8 cellular contexts compared by ENCODE assay signal in genomic region chr6:1624071-1624847, GRCh38. TPM values are rescaled to one million over a fixed set of nuclear protein-coding genes. Genes with fewer than 3 reads are reported as not detected.
A peak's percentile ranks its signal among the peaks of the same experiment; 100 is the strongest.
DNase-seq lines count a peak whose midpoint lies in the region; ATAC-seq, FAIRE-seq and TF ChIP-seq lines count a peak whose summit lies in the region.

No MANE protein-coding gene starts in this region.

- peak overlapping the region; percentile 54 for H3K4me3 ChIP-seq in SJSA1
- H3K4me3 ChIP-seq in foreskin fibroblast (ENCODE audit: low read depth in 1 of 2, low read length in 2 of 2): peak overlapping the region; percentile 66 to 73
- no peak overlapping the region for H3K4me3 ChIP-seq in trophoblast cell (ENCODE audit: low read depth, low read length)

- no peak overlapping the region for H2AK5ac ChIP-seq in trophoblast cell (ENCODE audit: low read length)

- no peak overlapping the region for H2BK12ac ChIP-seq in trophoblast cell (ENCODE audit: low read length)

- no peak overlapping the region for H4K12ac ChIP-seq in trophoblast cell (ENCODE audit: low read depth, low read length)

- no CpG with 5 or more reads among the region's 65 CpGs for WGBS in trophoblast cell (ENCODE audit: extremely low coverage, insufficient coverage, insufficient read length)

- no peaks in the 10 kb centered on the region for H3K79me2 ChIP-seq in trophoblast cell (ENCODE audit: control insufficient read depth, insufficient read depth, low read length, poor library complexity)

- H3K4me2 ChIP-seq in trophoblast cell (ENCODE audit: low read length): peak overlapping the region; percentile 47

- ATAC-seq in GM21526 (IDR thresholded peaks at IDR 0.05; ENCODE audit: low FRiP score, unreplicated experiment) (no peak), GM18858 (IDR thresholded peaks at IDR 0.05; ENCODE audit: unreplicated experiment) (no peak), HG03442 (IDR thresholded peaks at IDR 0.05; ENCODE audit: unreplicated experiment) (no peak)

- no peak overlapping the region for H4K8ac ChIP-seq in trophoblast cell (ENCODE audit: low read depth, low read length)

- H4K91ac ChIP-seq in trophoblast cell (ENCODE audit: low read depth, low read length): no peak overlapping the region

- H3K9me3 ChIP-seq in SJSA1 (replicated peaks) (no peaks in the 10 kb centered on the region), trophoblast cell (ENCODE audit: insufficient read depth, low read depth, low read length) (peaks cover 7% of the 10 kb centered on the region)

- no peak overlapping the region for H3K9ac ChIP-seq in trophoblast cell (ENCODE audit: low read length)

- H2BK5ac ChIP-seq in trophoblast cell (ENCODE audit: low read depth, low read length, poor library complexity): no peak overlapping the region

- H2BK120ac ChIP-seq in trophoblast cell (ENCODE audit: insufficient read depth, low read length, poor library complexity): no peak overlapping the region

- H3K27me3 ChIP-seq in SJSA1 (replicated peaks) (no peaks in the 10 kb centered on the region), trophoblast cell (ENCODE audit: insufficient read depth, low read length) (peaks cover 77% of the 10 kb centered on the region)

- FAIRE-seq in GM12891 (lab: Jason Lieb, UNC): peak; percentile 31

- no peak overlapping the region; the same call in 1 of the 2 replicates for H3K27ac ChIP-seq in SJSA1
- H3K27ac ChIP-seq in trophoblast cell (ENCODE audit: low read depth, low read length): no peak overlapping the region

- no peak overlapping the region for H3K4ac ChIP-seq in trophoblast cell (ENCODE audit: low read depth, low read length)

- peaks cover 56% of the 10 kb centered on the region for H3K4me1 ChIP-seq in SJSA1 (replicated peaks)
- peaks cover 17 to 23% of the 10 kb centered on the region in 2 experiments for H3K4me1 ChIP-seq in trophoblast cell (ENCODE audit: control insufficient read depth in 1 of 2, insufficient read depth in 2 of 2, low read length in 2 of 2)

- no peak overlapping the region for H3K14ac ChIP-seq in trophoblast cell (ENCODE audit: low read length)

- H3K18ac ChIP-seq in trophoblast cell (ENCODE audit: low read length): no peak overlapping the region

- no peak for DNase-seq in GM12891 (ENCODE audit: insufficient read length, low spot score)
- no peak for DNase-seq in SJSA1 (ENCODE audit: low read depth in 1 of 2, low spot score in 2 of 2)
- no peak for DNase-seq in foreskin fibroblast
- DNase-seq in trophoblast cell: no peak
- no peak for DNase-seq in activated CD8-positive, alpha-beta memory T cell treated with anti-CD3 and anti-CD28 coated beads for 24 hours

- peaks cover 2% of the 10 kb centered on the region for H3K79me1 ChIP-seq in trophoblast cell (ENCODE audit: low read length)

- no peak for TF ChIP-seq CTCF in foreskin fibroblast (IDR thresholded peaks at IDR 0.05; ENCODE audit: low read depth, low read length)

- H2AFZ ChIP-seq in trophoblast cell (ENCODE audit: insufficient read depth, low read length, poor library complexity): no peak overlapping the region

- H3K23ac ChIP-seq in trophoblast cell (ENCODE audit: low read length): no peak overlapping the region

- no peak for TF ChIP-seq POLR2A in GM12891 (IDR thresholded peaks at IDR 0.05; ENCODE audit: low read depth, low read length)

- H3K36me3 ChIP-seq in SJSA1: peaks cover 21% of the 10 kb centered on the region
- no peaks in the 10 kb centered on the region for H3K36me3 ChIP-seq in trophoblast cell (ENCODE audit: control insufficient read depth in 1 of 2, insufficient read depth in 2 of 2, low read length in 2 of 2)

TF ChIP-seq in GM12891, 5 proteins besides CTCF, POLR2A, EP300 and RAD21:
- TF ChIP-seq POLR2AphosphoS5 (IDR thresholded peaks at IDR 0.05; ENCODE audit: low read depth, low read length) (no peak), PAX5 (IDR thresholded peaks at IDR 0.05; ENCODE audit: insufficient read depth, low read length, severe bottlenecking) (no peak), TAF1 (IDR thresholded peaks at IDR 0.05; ENCODE audit: low read depth, low read length) (no peak), POU2F2 (IDR thresholded peaks at IDR 0.05; ENCODE audit: low read depth, low read length) (no peak), SPI1 (IDR thresholded peaks at IDR 0.05; ENCODE audit: low read depth, low read length) (no peak)
TF ChIP-seq in GM12891: peak in this region for 0.

RNA-seq across cellular contexts. Expression of gene FOXC1, which starts 14.5 kb away (rescaled TPM):
- polyA plus RNA-seq in GM12891 (2012; ENCODE audit: low read depth, missing spikeins): 0.26 TPM
- total RNA-seq in SJSA1 (2014; rRNA removed; shearing (Covaris generic)): 16.0 and 21.0 TPM in 2 replicates
- 0.46 and 0.59 TPM in 2 replicates for polyA plus RNA-seq in trophoblast cell (2013)
